In the genomic region with DNA sequence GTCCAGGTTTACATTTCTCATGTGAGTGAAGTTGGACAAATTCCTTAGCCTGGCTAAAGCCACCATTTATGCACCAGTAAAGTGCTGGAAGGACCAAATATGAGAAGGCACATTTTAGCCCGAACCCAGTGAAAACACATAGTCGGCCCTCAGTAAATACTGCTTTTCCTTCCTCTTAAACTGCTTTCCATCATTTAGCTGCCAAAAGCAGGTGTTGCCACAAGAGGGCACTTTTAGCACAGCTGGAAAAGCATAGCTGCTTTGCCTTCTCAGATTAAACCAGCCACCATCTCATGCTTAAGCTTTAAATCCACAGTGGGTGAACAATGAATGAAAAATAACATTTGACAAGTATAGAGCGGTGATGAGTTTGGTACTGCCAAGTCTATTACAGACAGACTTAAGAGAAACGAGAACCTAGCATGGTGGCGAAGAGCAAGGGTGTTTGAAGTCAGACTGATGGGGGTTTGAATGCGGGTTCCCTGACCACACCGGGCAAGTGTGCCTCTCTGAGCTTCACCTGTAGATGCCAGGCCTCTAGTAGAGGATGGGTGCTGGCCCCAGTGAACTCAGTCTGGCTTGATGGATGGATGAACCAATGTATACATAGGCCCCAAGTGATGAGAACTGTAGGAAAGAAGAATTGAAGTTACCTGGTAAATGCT, we compare ENCODE assay signal across 8 cellular contexts. TPM values are rescaled to one million over a fixed set of nuclear protein-coding genes. Genes with fewer than 3 reads are reported as not detected.
A peak's percentile ranks its signal among the peaks of the same experiment; 100 is the strongest.
DNase-seq lines count a peak whose midpoint lies in the region; ATAC-seq and TF ChIP-seq lines count a peak whose summit lies in the region.

No MANE protein-coding gene starts in this region.

- peak; percentile 68 for ATAC-seq in GM21526 (IDR thresholded peaks at IDR 0.05; ENCODE audit: low FRiP score, unreplicated experiment)

- DNase-seq in D341Med (ENCODE audit: low spot score), result peak; percentile 61
- peak; percentile 46 for DNase-seq in LoVo (ENCODE audit: low spot score)
- peak; percentile 54 to 56 for DNase-seq in SJSA1 (ENCODE audit: low read depth in 1 of 2, low spot score in 2 of 2)
- DNase-seq in activated naive CD4-positive, alpha-beta T cell treated with anti-CD3 and anti-CD28 coated beads for 36 hours, result peak; percentile 89
- peak; percentile 32 for DNase-seq in glutamatergic neuron
- peak; percentile 74 for DNase-seq in renal cortical epithelial cell (ENCODE audit: low read depth)
- no peak for DNase-seq in cerebellum (ENCODE audit: low spot score)

- no peaks in the 10 kb centered on the region for H3K27me3 ChIP-seq in SJSA1 (replicated peaks)

- peaks cover 26% of the 10 kb centered on the region for H3K4me1 Mint-ChIP-seq in activated naive CD4-positive, alpha-beta T cell treated with anti-CD3 and anti-CD28 coated beads for 36 hours (ENCODE audit: low read depth)
- H3K4me1 Mint-ChIP-seq in glutamatergic neuron (ENCODE audit: low read depth, unreplicated experiment), result no peaks in the 10 kb centered on the region

- no peaks in the 10 kb centered on the region for H3K4me1 ChIP-seq in SJSA1 (replicated peaks)

- CTCF ChIA-PET in activated naive CD4-positive, alpha-beta T cell treated with anti-CD3 and anti-CD28 coated beads for 36 hours (lab: Charles Lee), result interaction anchor here (0.6 to 3.5 kb wide), 31 partner anchors 8 to 1053 kb away, joined by 3 to 73 read pairs (median 4); no protein-coding TSS in a partner anchor

- no peaks in the 10 kb centered on the region for H3K9me3 Mint-ChIP-seq in activated naive CD4-positive, alpha-beta T cell treated with anti-CD3 and anti-CD28 coated beads for 36 hours
- peaks cover 1% of the 10 kb centered on the region for H3K9me3 Mint-ChIP-seq in glutamatergic neuron (ENCODE audit: unreplicated experiment)

- H3K9me3 ChIP-seq in SJSA1 (replicated peaks), result no peaks in the 10 kb centered on the region

- intact Hi-C loops in activated naive CD4-positive, alpha-beta T cell treated with anti-CD3 and anti-CD28 coated beads for 36 hours (cut with micrococcal nuclease), result loop anchor here (1.0 to 10.0 kb wide), 8 partner anchors 58 to 689 kb away; a partner anchor contains a TSS

- H3K27me3 Mint-ChIP-seq in activated naive CD4-positive, alpha-beta T cell treated with anti-CD3 and anti-CD28 coated beads for 36 hours (ENCODE audit: low read depth), result no peaks in the 10 kb centered on the region
- no peaks in the 10 kb centered on the region for H3K27me3 Mint-ChIP-seq in glutamatergic neuron (ENCODE audit: unreplicated experiment)

- no peak overlapping the region for H3K27ac ChIP-seq in SJSA1

- H3K36me3 ChIP-seq in SJSA1, result peaks cover 20% of the 10 kb centered on the region

- no peak overlapping the region for H3K27ac Mint-ChIP-seq in activated naive CD4-positive, alpha-beta T cell treated with anti-CD3 and anti-CD28 coated beads for 36 hours
- H3K27ac Mint-ChIP-seq in glutamatergic neuron (ENCODE audit: unreplicated experiment), result no peak overlapping the region

- TF ChIP-seq CTCF in glutamatergic neuron (IDR thresholded peaks at IDR 0.05; ENCODE audit: partially characterized antibody, unreplicated experiment), result peak; percentile 21

- H3K36me3 Mint-ChIP-seq in activated naive CD4-positive, alpha-beta T cell treated with anti-CD3 and anti-CD28 coated beads for 36 hours (ENCODE audit: low read depth), result peaks cover 6% of the 10 kb centered on the region
- H3K36me3 Mint-ChIP-seq in glutamatergic neuron (ENCODE audit: unreplicated experiment), result no peaks in the 10 kb centered on the region

- no peak overlapping the region for H3K4me3 ChIP-seq in SJSA1

- H3K4me3 Mint-ChIP-seq in activated naive CD4-positive, alpha-beta T cell treated with anti-CD3 and anti-CD28 coated beads for 36 hours, result no peak overlapping the region
- no peak overlapping the region for H3K4me3 Mint-ChIP-seq in glutamatergic neuron (ENCODE audit: unreplicated experiment)

RNA-seq across cellular contexts. Expression of a gene that starts 57.8 kb away (rescaled TPM):
- 13.9 and 22.2 TPM in 2 replicates for total RNA-seq in SJSA1 (2014; rRNA removed; shearing (Covaris generic))
- total RNA-seq in activated naive CD4-positive, alpha-beta T cell treated with anti-CD3 and anti-CD28 coated beads for 36 hours, result 10 to 100 TPM; 10.5 to 11.1 TPM
- total RNA-seq in glutamatergic neuron (ENCODE audit: unreplicated experiment), result 2.7 TPM
- 10.1 and 18.3 TPM in 2 replicates for total RNA-seq in renal cortical epithelial cell
- total RNA-seq in cerebellum, result 14.2 TPM
